Comparison of ENCODE assay signal across 14 cellular contexts in the genomic region with DNA sequence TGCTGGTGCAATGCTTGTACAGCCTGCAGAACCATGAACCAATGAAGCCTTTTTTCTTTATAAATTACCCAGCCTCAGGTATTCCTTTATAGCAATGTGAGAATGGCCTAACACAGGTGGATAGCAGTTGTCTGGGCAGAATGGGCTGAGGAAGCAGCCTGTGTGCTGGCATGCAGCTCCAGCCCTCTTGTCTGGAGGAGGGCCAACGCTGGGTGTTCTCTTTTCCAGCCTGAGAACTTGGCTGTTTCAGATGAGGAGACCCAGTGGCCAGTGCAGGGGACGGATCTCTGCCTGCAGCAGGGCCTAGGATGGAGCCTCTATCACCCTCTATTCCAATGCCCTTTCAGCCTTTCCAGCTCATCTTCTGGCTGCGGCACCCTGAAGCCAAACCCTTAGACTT.
"Had no signal": no experiment of that assay in that cellular context is flagged by ENCODE, and none has a peak within 500 bp of the region (broad histone marks: within the 10 kb centered on the region; RNA-seq: fewer than 3 reads in every experiment).

No MANE protein-coding gene starts in this region.

- H3K4me1 ChIP-seq: colonic mucosa, upper lobe of right lung had no signal

- H3K9me3 ChIP-seq: colonic mucosa, neutrophil, upper lobe of right lung, vagina had no signal

- DNase-seq: colonic mucosa; dermis blood vessel endothelial cell; erythroblast; kidney; left cardiac atrium; naive thymus-derived CD4-positive, alpha-beta T cell; small intestine; stimulated activated CD4-positive, alpha-beta T cell treated with anti-CD3 and anti-CD28 coated beads, Interleukin-2, amount 100 ng/mL, for 48 hours; stimulated activated naive CD4-positive, alpha-beta T cell treated with Interleukin-2 at 50 U/mL for 16 hours; upper lobe of right lung had no signal

- H3K36me3 ChIP-seq: colonic mucosa, neutrophil, upper lobe of right lung, vagina had no signal

- H3K27ac ChIP-seq: colonic mucosa, foreskin keratinocyte, hepatocyte, neutrophil, upper lobe of right lung, vagina had no signal

- H3K27me3 ChIP-seq: colonic mucosa, foreskin keratinocyte, hepatocyte, neutrophil, upper lobe of right lung, vagina had no signal

- H3K4me3 ChIP-seq: colonic mucosa, hepatocyte, upper lobe of right lung, vagina had no signal
